In the genomic region with DNA sequence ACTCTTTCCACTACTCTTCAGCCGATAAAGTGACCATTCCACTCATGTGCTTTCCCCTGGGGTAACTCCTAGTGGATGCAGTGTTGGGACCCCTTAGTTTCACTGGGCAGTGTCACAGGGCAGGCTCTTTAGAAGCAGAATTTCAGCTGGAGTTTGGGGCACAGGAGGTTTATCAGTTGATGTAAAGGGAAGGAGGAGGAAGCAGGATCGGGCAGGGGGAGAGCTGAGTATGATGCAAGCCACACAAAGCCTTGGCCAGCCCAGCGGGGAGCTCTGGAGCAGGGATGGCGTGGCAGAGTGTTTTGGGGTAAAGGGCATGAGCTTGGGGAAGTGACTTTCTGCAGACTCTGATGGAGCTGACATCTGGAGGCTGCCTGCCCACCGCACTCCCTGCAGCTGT, we compare ENCODE assay signal across 16 cellular contexts.
"Had no signal": no experiment of that assay in that cellular context is flagged by ENCODE, and none has a peak within 500 bp of the region (broad histone marks: within the 10 kb centered on the region; RNA-seq: fewer than 3 reads in every experiment).

No MANE protein-coding gene starts in this region.

- ATAC-seq: activated CD4-positive, alpha-beta T cell treated with anti-CD3 and anti-CD28 coated beads for 36 hours; activated CD8-positive, alpha-beta T cell treated with anti-CD3 and anti-CD28 coated beads, Interleukin-2, amount 10 ng/mL, durations not matched to agents 7 days and 5 days; left ventricle myocardium superior had no signal

- H3K4me1 ChIP-seq: ascending aorta, colonic mucosa, esophagus squamous epithelium had no signal

- DNase-seq: activated CD4-positive, alpha-beta T cell treated with anti-CD3 and anti-CD28 coated beads for 36 hours; activated CD8-positive, alpha-beta memory T cell treated with anti-CD3 and anti-CD28 coated beads, Interleukin-2, amount 50 U/mL, for 48 hours; activated CD8-positive, alpha-beta T cell treated with anti-CD3 and anti-CD28 coated beads, Interleukin-2, amount 10 ng/mL, durations not matched to agents 7 days and 5 days; colonic mucosa; esophagus squamous epithelium; foreskin melanocyte; heart left ventricle; left ventricle myocardium superior; ovary; stimulated activated CD4-positive, alpha-beta T cell treated with anti-CD3 and anti-CD28 coated beads, Interleukin-4, amount 100 ng/mL, for 24 hours had no signal

- H3K27me3 ChIP-seq: ascending aorta, cardiac muscle cell, colonic mucosa, esophagus squamous epithelium, ovary, upper lobe of left lung had no signal

- FAIRE-seq: keratinocyte had no signal

- H3K4me3 ChIP-seq: ascending aorta, cardiac muscle cell, colonic mucosa, esophagus squamous epithelium, heart left ventricle, ovary, upper lobe of left lung had no signal

- H3K36me3 ChIP-seq: ascending aorta, cardiac muscle cell, colonic mucosa, esophagus squamous epithelium, heart left ventricle, ovary, upper lobe of left lung had no signal

- H3K4me3 Mint-ChIP-seq: activated CD4-positive, alpha-beta T cell treated with anti-CD3 and anti-CD28 coated beads for 36 hours; activated CD8-positive, alpha-beta T cell treated with anti-CD3 and anti-CD28 coated beads, Interleukin-2, amount 10 ng/mL, durations not matched to agents 7 days and 5 days; stimulated activated naive CD8-positive, alpha-beta T cell treated with anti-CD3 and anti-CD28 coated beads, Interleukin-15, Interleukin-2, amounts not matched to agents 100 ng/mL and 50 ng/mL, for 24 hours had no signal

- H3K27ac Mint-ChIP-seq: activated CD4-positive, alpha-beta T cell treated with anti-CD3 and anti-CD28 coated beads for 36 hours; activated CD8-positive, alpha-beta T cell treated with anti-CD3 and anti-CD28 coated beads, Interleukin-2, amount 10 ng/mL, durations not matched to agents 7 days and 5 days; stimulated activated naive CD8-positive, alpha-beta T cell treated with anti-CD3 and anti-CD28 coated beads, Interleukin-15, Interleukin-2, amounts not matched to agents 100 ng/mL and 50 ng/mL, for 24 hours had no signal

- H3K9me3 ChIP-seq: ascending aorta, colonic mucosa, esophagus squamous epithelium, heart left ventricle, ovary, upper lobe of left lung had no signal

- H3K9me3 Mint-ChIP-seq: stimulated activated naive CD8-positive, alpha-beta T cell treated with anti-CD3 and anti-CD28 coated beads, Interleukin-15, Interleukin-2, amounts not matched to agents 100 ng/mL and 50 ng/mL, for 24 hours had no signal

- H3K27me3 Mint-ChIP-seq: activated CD4-positive, alpha-beta T cell treated with anti-CD3 and anti-CD28 coated beads for 36 hours; stimulated activated naive CD8-positive, alpha-beta T cell treated with anti-CD3 and anti-CD28 coated beads, Interleukin-15, Interleukin-2, amounts not matched to agents 100 ng/mL and 50 ng/mL, for 24 hours had no signal

- H3K27ac ChIP-seq: ascending aorta, cardiac muscle cell, colonic mucosa, esophagus squamous epithelium, heart left ventricle, ovary, upper lobe of left lung, VCaP had no signal
